12 cellular contexts compared by ENCODE assay signal in the genomic region with DNA sequence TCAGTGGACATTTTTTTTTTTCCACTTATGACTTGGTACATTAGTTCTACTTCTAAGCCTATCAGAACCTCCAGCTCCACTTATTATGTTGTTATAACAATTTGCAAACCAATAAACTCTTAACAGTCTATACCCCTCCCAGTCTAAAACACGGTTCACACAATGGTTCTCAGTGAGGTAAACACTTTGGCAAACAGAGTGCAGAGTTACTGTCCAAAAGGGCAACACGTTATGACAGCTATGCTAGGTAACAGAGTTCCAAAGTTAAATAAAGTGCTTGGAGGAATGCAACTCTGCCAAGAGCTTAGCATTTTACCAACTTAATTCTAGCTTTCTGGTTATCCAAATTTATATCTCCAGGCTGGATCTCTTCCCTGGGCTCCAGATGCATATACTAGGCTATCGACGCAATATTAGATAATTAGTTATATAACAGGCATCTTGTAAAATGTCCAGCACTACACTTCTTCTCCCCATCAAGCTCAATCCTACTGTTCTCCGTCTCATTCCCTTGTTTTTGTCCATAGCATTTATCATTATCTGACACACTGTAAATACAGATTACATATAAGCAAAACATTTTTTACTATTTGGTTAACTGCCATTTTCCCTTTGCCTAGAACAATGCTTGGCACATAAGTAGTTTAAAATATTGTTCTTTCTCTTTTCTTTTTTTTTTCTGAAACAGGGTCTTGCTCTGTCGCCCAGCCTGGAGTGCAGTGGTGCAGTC. TPM values are rescaled to one million over a fixed set of nuclear protein-coding genes. Genes with fewer than 3 reads are reported as not detected.
DNase-seq lines count a peak whose midpoint lies in the region; ATAC-seq and TF ChIP-seq lines count a peak whose summit lies in the region.
"Had no signal": no experiment of that assay in that cellular context is flagged by ENCODE, and none has a peak within 500 bp of the region (broad histone marks: within the 10 kb centered on the region; RNA-seq: fewer than 3 reads in every experiment).

No MANE protein-coding gene starts in this region.

- H3K27me3 ChIP-seq in liver (ENCODE audit: control insufficient read depth in 4 of 4, insufficient read depth in 4 of 4, low read length in 3 of 4): no peaks in the 10 kb centered on the region
- H3K27me3 ChIP-seq in breast epithelium: no peaks in the 10 kb centered on the region
- H3K27me3 ChIP-seq: foreskin keratinocyte, neural progenitor cell had no signal

- no peaks in the 10 kb centered on the region for H3K9me3 Mint-ChIP-seq in activated naive CD4-positive, alpha-beta T cell treated with anti-CD3 and anti-CD28 coated beads, Interleukin-2, amount 50 U/mL, for 72 hours
- H3K9me3 Mint-ChIP-seq: neural progenitor cell had no signal

- peak; percentile 65 for ATAC-seq in left ventricle myocardium superior
- no peak for ATAC-seq in left cardiac atrium
- no peak for ATAC-seq in activated naive CD4-positive, alpha-beta T cell treated with anti-CD3 and anti-CD28 coated beads, Interleukin-2, amount 50 U/mL, for 72 hours
- ATAC-seq: foreskin keratinocyte had no signal

- H3K27ac ChIP-seq in liver (ENCODE audit: low read depth in 1 of 2, low read length in 2 of 2) (peak overlapping the region; percentile 72 to 78), breast epithelium (peak overlapping the region in 1 of 2 donors; percentile 8)
- H3K27ac ChIP-seq: foreskin keratinocyte, neural progenitor cell had no signal

- peak overlapping the region in 1 of 2 donors; percentile 59 for H3K9ac ChIP-seq in liver (ENCODE audit: low read depth in 1 of 2, low read length in 2 of 2)
- H3K9ac ChIP-seq: neural progenitor cell had no signal

- H3K4me3 ChIP-seq in liver (ENCODE audit: low read depth in 1 of 3, low read length in 3 of 3): no peak overlapping the region
- no peak overlapping the region for H3K4me3 ChIP-seq in breast epithelium
- H3K4me3 ChIP-seq in lower leg skin (ENCODE audit: low read depth, poor library complexity, severe bottlenecking): no peak overlapping the region
- H3K4me3 ChIP-seq: neural progenitor cell had no signal

- no peak for TF ChIP-seq POLR2A in breast epithelium (IDR thresholded peaks at IDR 0.05)
- no peak for TF ChIP-seq POLR2A in lower leg skin (IDR thresholded peaks at IDR 0.05)

- DNase-seq in left ventricle myocardium superior (no peak), left cardiac atrium (no peak), NAMALWA (ENCODE audit: low spot score) (no peak), breast epithelium (ENCODE audit: low spot score in 2 of 2) (no peak), pons (ENCODE audit: low spot score) (no peak), lower leg skin (ENCODE audit: low spot score in 2 of 2) (no peak)
- DNase-seq in activated naive CD4-positive, alpha-beta T cell treated with anti-CD3 and anti-CD28 coated beads, Interleukin-2, amount 50 U/mL, for 72 hours (ENCODE audit: low spot score in 2 of 2): no peak
- DNase-seq: kidney, NCI-H1930 had no signal

- H3K36me3 Mint-ChIP-seq in activated naive CD4-positive, alpha-beta T cell treated with anti-CD3 and anti-CD28 coated beads, Interleukin-2, amount 50 U/mL, for 72 hours: peaks cover 0 to 30% of the 10 kb centered on the region in 2 donors
- H3K36me3 Mint-ChIP-seq: neural progenitor cell had no signal

- peak; percentile 17 to 46 for TF ChIP-seq RAD21 in liver (IDR thresholded peaks at IDR 0.05)

- H3K36me3 ChIP-seq in liver (ENCODE audit: control insufficient read depth in 4 of 4, insufficient read depth in 3 of 4, low read depth in 1 of 4, low read length in 3 of 4) (no peaks in the 10 kb centered on the region), breast epithelium (no peaks in the 10 kb centered on the region)
- H3K36me3 ChIP-seq: neural progenitor cell had no signal

- H3K4me1 ChIP-seq in liver (ENCODE audit: control insufficient read depth in 4 of 4, insufficient read depth in 4 of 4, low read length in 3 of 4) (peaks cover 13 to 52% (median 38%) of the 10 kb centered on the region in 4 donors), breast epithelium (peaks cover 3 to 12% of the 10 kb centered on the region in 2 donors)
- H3K4me1 ChIP-seq: neural progenitor cell had no signal

- 40% methylated on average over 6 of the region's 6 CpGs for WGBS in liver
- 40 to 43% methylated on average over 6 of the region's 6 CpGs for WGBS in lower leg skin, 2 donors

- H3K27ac Mint-ChIP-seq in activated naive CD4-positive, alpha-beta T cell treated with anti-CD3 and anti-CD28 coated beads, Interleukin-2, amount 50 U/mL, for 72 hours: peak overlapping the region; percentile 86 to 98
- H3K27ac Mint-ChIP-seq: neural progenitor cell had no signal

- intact Hi-C loops in left ventricle myocardium superior (cut with micrococcal nuclease) (no loop called here), left cardiac atrium (cut with DNase I) (no loop called here), breast epithelium (cut with DNase I; ENCODE audit: low total_unique reads) (no loop called here), lower leg skin (cut with DNase I; ENCODE audit: low total_unique reads) (no loop called here)

- H3K9me3 ChIP-seq in liver (ENCODE audit: control insufficient read depth in 4 of 4, low read length in 3 of 4): no peaks in the 10 kb centered on the region
- H3K9me3 ChIP-seq in breast epithelium: no peaks in the 10 kb centered on the region

- TF ChIP-seq CTCF in liver (IDR thresholded peaks at IDR 0.05; ENCODE audit: low read depth, low read length, missing input control) (no peak), breast epithelium (IDR thresholded peaks at IDR 0.05) (no peak), lower leg skin (IDR thresholded peaks at IDR 0.05) (no peak)

TF ChIP-seq in liver, 16 proteins besides CTCF, POLR2A, EP300 and RAD21 (continues in another document):
- peak; percentile 96 to 98 for TF ChIP-seq HNF4A (conservative IDR thresholded peaks at IDR 0.05)
- TF ChIP-seq, protein P1, sequence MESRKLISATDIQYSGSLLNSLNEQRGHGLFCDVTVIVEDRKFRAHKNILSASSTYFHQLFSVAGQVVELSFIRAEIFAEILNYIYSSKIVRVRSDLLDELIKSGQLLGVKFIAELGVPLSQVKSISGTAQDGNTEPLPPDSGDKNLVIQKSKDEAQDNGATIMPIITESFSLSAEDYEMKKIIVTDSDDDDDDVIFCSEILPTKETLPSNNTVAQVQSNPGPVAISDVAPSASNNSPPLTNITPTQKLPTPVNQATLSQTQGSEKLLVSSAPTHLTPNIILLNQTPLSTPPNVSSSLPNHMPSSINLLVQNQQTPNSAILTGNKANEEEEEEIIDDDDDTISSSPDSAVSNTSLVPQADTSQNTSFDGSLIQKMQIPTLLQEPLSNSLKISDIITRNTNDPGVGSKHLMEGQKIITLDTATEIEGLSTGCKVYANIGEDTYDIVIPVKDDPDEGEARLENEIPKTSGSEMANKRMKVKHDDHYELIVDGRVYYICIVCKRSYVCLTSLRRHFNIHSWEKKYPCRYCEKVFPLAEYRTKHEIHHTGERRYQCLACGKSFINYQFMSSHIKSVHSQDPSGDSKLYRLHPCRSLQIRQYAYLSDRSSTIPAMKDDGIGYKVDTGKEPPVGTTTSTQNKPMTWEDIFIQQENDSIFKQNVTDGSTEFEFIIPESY (IDR thresholded peaks at IDR 0.05): peak; percentile 50
- peak; percentile 74 to 85 for TF ChIP-seq RXRA (IDR thresholded peaks at IDR 0.05)
- no peak for TF ChIP-seq EGR1 (IDR thresholded peaks at IDR 0.05; ENCODE audit: low read depth in 2 of 2)
- TF ChIP-seq HNF4G (IDR thresholded peaks at IDR 0.05): peak; percentile 81
- peak; percentile 93 for TF ChIP-seq SP1 (IDR thresholded peaks at IDR 0.05)
- TF ChIP-seq FOXA1 (IDR thresholded peaks at IDR 0.05): peak; percentile 16
- TF ChIP-seq NR2F2 (IDR thresholded peaks at IDR 0.05): no peak
- peak; percentile 77 for TF ChIP-seq YY1 (IDR thresholded peaks at IDR 0.05)
- TF ChIP-seq JUND (IDR thresholded peaks at IDR 0.05): peak; percentile 43 to 67
- TF ChIP-seq MAX (IDR thresholded peaks at IDR 0.05): peak; percentile 52

RNA-seq across cellular contexts. Expression of gene FNBP1, which starts 14.3 kb away (rescaled TPM):
- 23.7 TPM for total RNA-seq in left ventricle myocardium superior
- 10 to 100 TPM; 27.7 to 29.0 TPM for total RNA-seq in left cardiac atrium
- total RNA-seq in activated naive CD4-positive, alpha-beta T cell treated with anti-CD3 and anti-CD28 coated beads, Interleukin-2, amount 50 U/mL, for 72 hours: 100 to 1,000 TPM; 183 to 199 TPM
- total RNA-seq in liver: 10 to 100 TPM; 15.0 to 15.6 TPM
- 1 to 10 TPM; 6.6 to 9.7 TPM for polyA plus RNA-seq in liver
- total RNA-seq in breast epithelium: 10 to 100 TPM; 31.3 to 49.8 (median 41.9) TPM
- total RNA-seq in lower leg skin: 10 to 100 TPM; 29.7 to 62.3 (median 40.0) TPM

RNA-seq across cellular contexts. Expression of gene GPR107, which starts 25.0 kb away (rescaled TPM):
- total RNA-seq in left ventricle myocardium superior (21.1 TPM), left cardiac atrium (10 to 100 TPM; 23.6 to 27.6 TPM), liver (10 to 100 TPM; 11.1 to 17.2 TPM), breast epithelium (10 to 100 TPM; 22.5 to 26.9 (median 25.6) TPM), lower leg skin (10 to 100 TPM; 28.1 to 34.5 (median 32.9) TPM)
- 10 to 100 TPM; 23.1 to 41.8 TPM for total RNA-seq in activated naive CD4-positive, alpha-beta T cell treated with anti-CD3 and anti-CD28 coated beads, Interleukin-2, amount 50 U/mL, for 72 hours
- 10 to 100 TPM in 1 of 2 donors, 1 to 10 TPM in 1; 3.8 to 11.6 TPM for polyA plus RNA-seq in liver
